26 cellular contexts compared by ENCODE assay signal in the genomic region with DNA sequence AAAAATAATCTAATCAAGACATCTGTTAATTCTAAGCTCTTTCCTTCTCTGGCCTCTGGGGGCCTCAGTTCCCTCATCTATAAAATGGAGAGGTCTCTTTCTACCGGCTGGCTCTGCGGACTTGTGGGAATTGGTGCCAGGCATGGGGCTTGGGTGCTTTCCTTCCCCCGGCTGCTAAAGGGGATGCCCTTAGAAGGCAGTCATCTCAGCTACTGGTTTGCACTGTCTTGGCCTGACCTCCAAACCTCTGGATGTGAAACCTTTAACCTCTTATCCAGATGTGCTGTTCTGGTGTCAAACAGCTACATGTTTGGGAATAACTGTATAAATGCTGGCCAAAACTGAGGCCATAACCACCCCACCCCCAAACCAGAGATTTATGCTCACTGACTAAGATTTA.
"Had no signal": no experiment of that assay in that cellular context is flagged by ENCODE, and none has a peak within 500 bp of the region (broad histone marks: within the 10 kb centered on the region; RNA-seq: fewer than 3 reads in every experiment).

No MANE protein-coding gene starts in this region.

- H3K36me3 Mint-ChIP-seq: activated naive CD8-positive, alpha-beta T cell; mesothelial cell of epicardium; naive thymus-derived CD8-positive, alpha-beta T cell had no signal

- H3K9me3 ChIP-seq: colonic mucosa, gastrocnemius medialis, pancreas, psoas muscle, right atrium auricular region, thoracic aorta, upper lobe of left lung had no signal

- H3K36me3 ChIP-seq: colonic mucosa, gastrocnemius medialis, pancreas, right atrium auricular region, thoracic aorta, upper lobe of left lung had no signal

- H3K27ac Mint-ChIP-seq: activated B cell treated with CpG ODN at 0.5 μM for 24 hours; activated CD4-positive, alpha-beta T cell treated with anti-CD3 and anti-CD28 coated beads for 36 hours; activated naive CD8-positive, alpha-beta T cell; activated T-cell treated with anti-CD3 and anti-CD28 coated beads, Interleukin-2, amount 50 U/mL, for 24 hours; activated T-helper 2 cell treated with anti-CD3 and anti-CD28 coated beads, Interferon-gamma antibody, Interleukin-2, Interleukin-4, amounts not matched to agents 10 μg/mL and 5 μg/mL and 100 μg/mL, durations not matched to agents 14 hours and 24 hours and 36 hours; effector memory CD8-positive, alpha-beta T cell; naive thymus-derived CD8-positive, alpha-beta T cell had no signal

- H3K9me3 Mint-ChIP-seq: activated B cell treated with CpG ODN at 0.5 μM for 24 hours; activated T-cell treated with anti-CD3 and anti-CD28 coated beads, Interleukin-2, amount 50 U/mL, for 24 hours; activated T-helper 2 cell treated with anti-CD3 and anti-CD28 coated beads, Interferon-gamma antibody, Interleukin-2, Interleukin-4, amounts not matched to agents 10 μg/mL and 5 μg/mL and 100 μg/mL, durations not matched to agents 14 hours and 24 hours and 36 hours; effector memory CD8-positive, alpha-beta T cell; mesothelial cell of epicardium; naive thymus-derived CD8-positive, alpha-beta T cell had no signal

- H3K4me1 Mint-ChIP-seq: activated B cell treated with CpG ODN at 0.5 μM for 24 hours; activated CD4-positive, alpha-beta T cell treated with anti-CD3 and anti-CD28 coated beads for 36 hours had no signal

- DNase-seq: activated B cell treated with CpG ODN at 0.5 μM for 24 hours; activated CD4-positive, alpha-beta T cell treated with anti-CD3 and anti-CD28 coated beads for 36 hours; activated CD4-positive, alpha-beta T cell treated with anti-CD3 and anti-CD28 coated beads, Interleukin-2, amount 50 U/mL, for 4 hours; activated CD8-positive, alpha-beta memory T cell treated with anti-CD3 and anti-CD28 coated beads for 24 hours; activated CD8-positive, alpha-beta memory T cell treated with anti-CD3 and anti-CD28 coated beads, Interleukin-2, amount 50 U/mL, for 4 hours; activated naive CD4-positive, alpha-beta T cell; activated T-cell treated with anti-CD3 and anti-CD28 coated beads, Interleukin-2, amount 50 U/mL, for 24 hours; colonic mucosa; effector memory CD8-positive, alpha-beta T cell; gastrocnemius medialis; hippocampal formation; left ventricle myocardium superior; mammary epithelial cell; naive thymus-derived CD8-positive, alpha-beta T cell; psoas muscle; stimulated activated CD4-positive, alpha-beta T cell treated with anti-CD3 and anti-CD28 coated beads, Interleukin-4, amount 100 ng/mL, for 24 hours; stimulated activated naive CD4-positive, alpha-beta T cell treated with Interleukin-2 at 50 U/mL for 16 hours; upper lobe of left lung had no signal

- H3K4me3 ChIP-seq: colonic mucosa, dorsolateral prefrontal cortex, gastrocnemius medialis, pancreas, psoas muscle, right atrium auricular region, thoracic aorta, upper lobe of left lung had no signal

- H3K27me3 Mint-ChIP-seq: activated T-cell treated with anti-CD3 and anti-CD28 coated beads, Interleukin-2, amount 50 U/mL, for 24 hours had no signal

- ATAC-seq: activated CD4-positive, alpha-beta T cell treated with anti-CD3 and anti-CD28 coated beads for 36 hours; effector memory CD8-positive, alpha-beta T cell; esophagus mucosa; gastrocnemius medialis; left ventricle myocardium superior; naive thymus-derived CD8-positive, alpha-beta T cell; pancreas; psoas muscle had no signal

- H3K27ac ChIP-seq: colonic mucosa, dorsolateral prefrontal cortex, gastrocnemius medialis, pancreas, psoas muscle, right atrium auricular region, thoracic aorta, upper lobe of left lung had no signal

- H3K4me3 Mint-ChIP-seq: activated B cell treated with CpG ODN at 0.5 μM for 24 hours; activated CD4-positive, alpha-beta T cell treated with anti-CD3 and anti-CD28 coated beads for 36 hours; activated naive CD8-positive, alpha-beta T cell; activated T-cell treated with anti-CD3 and anti-CD28 coated beads, Interleukin-2, amount 50 U/mL, for 24 hours; effector memory CD8-positive, alpha-beta T cell; mesothelial cell of epicardium; naive thymus-derived CD8-positive, alpha-beta T cell had no signal

- H3K4me1 ChIP-seq: colonic mucosa, pancreas, psoas muscle, upper lobe of left lung had no signal

- H3K27me3 ChIP-seq: colonic mucosa, dorsolateral prefrontal cortex, gastrocnemius medialis, pancreas, right atrium auricular region, upper lobe of left lung had no signal
